ENCODE assay signal across 31 cellular contexts in genomic region chr6:41177695-41178094, GRCh38. TPM values are rescaled to one million over a fixed set of nuclear protein-coding genes. Genes with fewer than 3 reads are reported as not detected.
"Had no signal": no experiment of that assay in that cellular context is flagged by ENCODE, and none has a peak within 500 bp of the region (broad histone marks: within the 10 kb centered on the region; RNA-seq: fewer than 3 reads in every experiment).

No MANE protein-coding gene starts in this region.

- DNase-seq: stimulated activated CD4-positive, alpha-beta T cell treated with anti-CD3 and anti-CD28 coated beads, Interleukin-2, amount 100 ng/mL, for 48 hours; stimulated activated CD4-positive, alpha-beta T cell treated with anti-CD3 and anti-CD28 coated beads, Interleukin-4, amount 100 ng/mL, for 1 hour; stimulated activated CD4-positive, alpha-beta T cell treated with anti-CD3 and anti-CD28 coated beads, Interleukin-4, amount 100 ng/mL, for 24 hours; stimulated activated CD4-positive, alpha-beta T cell treated with anti-CD3 and anti-CD28 coated beads, Interleukin-4, amount 100 ng/mL, for 4 hours; stimulated activated CD8-positive, alpha-beta memory T cell treated with anti-CD3 and anti-CD28 coated beads, Interleukin-4, amount 100 ng/mL, for 48 hours; stimulated activated naive B cell treated with anti-CD40 and anti-IgM and Interleukin-4, amounts not matched to agents 10 μg/mL and 1 μg/mL and 100 μg/mL, for 72 hours; stimulated activated naive CD4-positive, alpha-beta T cell; stimulated activated naive CD4-positive, alpha-beta T cell treated with Interleukin-2 at 50 U/mL for 16 hours; stimulated activated naive CD8-positive, alpha-beta T cell treated with anti-CD3 and anti-CD28 coated beads, Interleukin-15, amount 100 ng/mL, for 72 hours; stimulated activated naive CD8-positive, alpha-beta T cell treated with anti-CD3 and anti-CD28 coated beads, Interleukin-15, Interleukin-2, amounts not matched to agents 100 U/mL and 50 U/mL, for 24 hours; stomach; substantia nigra; testis; thyroid gland; tibial artery; transverse colon; trophoblast cell; upper lobe of left lung; upper lobe of right lung; uterus had no signal

- FAIRE-seq: urothelium cell line had no signal

- H3K36me3 ChIP-seq: stomach, suprapubic skin, thoracic aorta, thyroid gland, tibial artery, tibial nerve, transverse colon, upper lobe of left lung, upper lobe of right lung, uterus, vagina had no signal

- H3K9me3 ChIP-seq: stomach, suprapubic skin, testis, thoracic aorta, thyroid gland, tibial artery, transverse colon, upper lobe of left lung, upper lobe of right lung, uterus, vagina had no signal

- H3K27me3 ChIP-seq: testis, thyroid gland, tibial nerve, transverse colon, upper lobe of left lung, uterus, vagina had no signal

- H3K27ac ChIP-seq: stomach, suprapubic skin, testis, thoracic aorta, thyroid gland, tibial artery, tibial nerve, transverse colon, upper lobe of left lung, upper lobe of right lung, uterus, vagina had no signal

- H3K4me1 ChIP-seq: stomach, suprapubic skin, testis, tibial artery, tibial nerve, transverse colon, upper lobe of right lung, uterus, vagina had no signal

- H3K4me3 ChIP-seq: stomach, suprapubic skin, testis, thoracic aorta, thyroid gland, tibial artery, tibial nerve, transverse colon, upper lobe of left lung, upper lobe of right lung, uterus, vagina had no signal

- ATAC-seq: stimulated activated effector memory CD8-positive, alpha-beta T cell treated with anti-CD3 and anti-CD28 coated beads, Interleukin-12 subunit alpha, Interleukin-12 subunit beta, amount 100 ng/mL, for 72 hours; stimulated activated memory B cell treated with anti-CD40 and anti-IgM and Interleukin-4, amounts not matched to agents 10 μg/mL and 1 μg/mL and 100 μg/mL, for 72 hours; stimulated activated naive B cell treated with anti-CD40 and anti-IgM and Interleukin-4, amounts not matched to agents 10 μg/mL and 1 μg/mL and 100 μg/mL, for 72 hours; stimulated activated naive CD8-positive, alpha-beta T cell treated with anti-CD3 and anti-CD28 coated beads, Interleukin-15, amount 100 ng/mL, for 72 hours; stimulated activated naive CD8-positive, alpha-beta T cell treated with anti-CD3 and anti-CD28 coated beads, Interleukin-15, Interleukin-2, amounts not matched to agents 100 U/mL and 50 U/mL, for 24 hours; upper lobe of right lung had no signal

RNA-seq across cellular contexts. Expression of gene TREML2, which starts 23.3 kb away (rescaled TPM):
- total RNA-seq: suprapubic skin, thyroid gland, tibial nerve, vagina had no signal

RNA-seq across cellular contexts. Expression of gene TREML1, which starts 23.5 kb away (rescaled TPM):
- total RNA-seq: stomach, suprapubic skin, temporal lobe, testis, thyroid gland, transverse colon, vagina had no signal
- polyA plus RNA-seq: stomach, urinary bladder had no signal

RNA-seq across cellular contexts. Expression of gene TREML4, which starts 50.5 kb away (rescaled TPM):
- total RNA-seq: stomach, subcutaneous adipose tissue, suprapubic skin, temporal lobe, testis, thoracic aorta, thyroid gland, tibial nerve, transverse colon, upper lobe of left lung, upper lobe of right lung, ureter, urinary bladder, uterus, vagina had no signal
- polyA plus RNA-seq: stomach had no signal
